ENCODE assay signal across 10 cellular contexts in genomic region chr2:68368657-68369339, GRCh38. TPM values are rescaled to one million over a fixed set of nuclear protein-coding genes. Genes with fewer than 3 reads are reported as not detected.
DNase-seq lines count a peak whose midpoint lies in the region; ATAC-seq and TF ChIP-seq lines count a peak whose summit lies in the region.
"Had no signal": no experiment of that assay in that cellular context is flagged by ENCODE, and none has a peak within 500 bp of the region (broad histone marks: within the 10 kb centered on the region; RNA-seq: fewer than 3 reads in every experiment).

No MANE protein-coding gene starts in this region.

- H3K9ac ChIP-seq in Karpas-422 (ENCODE audit: low read length) = peak overlapping the region; percentile 88

- peak overlapping the region; percentile 90 for H3K4me2 ChIP-seq in Karpas-422 (ENCODE audit: low read depth, low read length, poor library complexity, severe bottlenecking)

- H4K20me1 ChIP-seq in Karpas-422 (ENCODE audit: insufficient read depth, low read depth, low read length) = peaks cover 3% of the 10 kb centered on the region; the same call in 1 of the 2 replicates

- H3K36me3 Mint-ChIP-seq in CD14-positive monocyte = peaks cover 52 to 63% of the 10 kb centered on the region in 2 donors
- H3K36me3 Mint-ChIP-seq in dendritic cell treated with granulocyte-macrophage colony-stimulating factor and Interleukin-4, amounts not matched to agents 40 ng/mL and 50 ng/mL, for 4 days (ENCODE audit: low read depth) = peaks cover 84% of the 10 kb centered on the region
- no peaks in the 10 kb centered on the region for H3K36me3 Mint-ChIP-seq in nephron (ENCODE audit: low read depth)

- H3K79me2 ChIP-seq in Karpas-422 (ENCODE audit: low read length) = peaks cover 99% of the 10 kb centered on the region

- peak overlapping the region; percentile 96 for H3K27ac ChIP-seq in Karpas-422 (ENCODE audit: low read length)

- no peak for TF ChIP-seq CTCF in CD14-positive monocyte (IDR thresholded peaks at IDR 0.05)
- no peak for TF ChIP-seq CTCF in nephron (IDR thresholded peaks at IDR 0.05; ENCODE audit: unreplicated experiment in 3 of 3)

- intact Hi-C loops in CD14-positive monocyte (cut with micrococcal nuclease) = loop anchor here in 1 of 2 donors (2.0 to 5.0 kb wide), 3 partner anchors 14 to 74 kb away; no protein-coding TSS in a partner anchor
- intact Hi-C loops in dendritic cell treated with granulocyte-macrophage colony-stimulating factor and Interleukin-4, amounts not matched to agents 40 ng/mL and 50 ng/mL, for 4 days (cut with micrococcal nuclease) = no loop called here

- H3K36me3 ChIP-seq in Karpas-422 (ENCODE audit: insufficient read depth, low read length) = peaks cover 53% of the 10 kb centered on the region

- H3K4me1 ChIP-seq in Karpas-422 (ENCODE audit: low read length) = peaks cover 87% of the 10 kb centered on the region

- H3K4me3 Mint-ChIP-seq in CD14-positive monocyte = peak overlapping the region; percentile 94 to 97
- H3K4me3 Mint-ChIP-seq in dendritic cell treated with granulocyte-macrophage colony-stimulating factor and Interleukin-4, amounts not matched to agents 40 ng/mL and 50 ng/mL, for 4 days = peak overlapping the region; percentile 75
- no peak overlapping the region for H3K4me3 Mint-ChIP-seq in nephron

- H3K4me3 ChIP-seq in Karpas-422 (ENCODE audit: low read length) = peak overlapping the region; percentile 89

- H3K27ac Mint-ChIP-seq in CD14-positive monocyte = peak overlapping the region; percentile 90 to 99 (median 98)
- peak overlapping the region; percentile 99 for H3K27ac Mint-ChIP-seq in dendritic cell treated with granulocyte-macrophage colony-stimulating factor and Interleukin-4, amounts not matched to agents 40 ng/mL and 50 ng/mL, for 4 days
- H3K27ac Mint-ChIP-seq in nephron = peak overlapping the region; percentile 4 to 26 (median 18)
- H3K27ac Mint-ChIP-seq: activated naive CD4-positive, alpha-beta T cell treated with anti-CD3 and anti-CD28 coated beads, Interleukin-2, amount 50 U/mL, for 72 hours had no signal

- H3K4me1 Mint-ChIP-seq in CD14-positive monocyte = peaks cover 68% of the 10 kb centered on the region
- peaks cover 60% of the 10 kb centered on the region for H3K4me1 Mint-ChIP-seq in dendritic cell treated with granulocyte-macrophage colony-stimulating factor and Interleukin-4, amounts not matched to agents 40 ng/mL and 50 ng/mL, for 4 days (ENCODE audit: low read depth)
- peaks cover 5% of the 10 kb centered on the region for H3K4me1 Mint-ChIP-seq in nephron

- H3K9me3 Mint-ChIP-seq in CD14-positive monocyte = no peaks in the 10 kb centered on the region
- no peaks in the 10 kb centered on the region for H3K9me3 Mint-ChIP-seq in dendritic cell treated with granulocyte-macrophage colony-stimulating factor and Interleukin-4, amounts not matched to agents 40 ng/mL and 50 ng/mL, for 4 days
- no peaks in the 10 kb centered on the region for H3K9me3 Mint-ChIP-seq in nephron

- ATAC-seq in GM21825 (IDR thresholded peaks at IDR 0.05; ENCODE audit: unreplicated experiment) = no peak
- ATAC-seq: activated naive CD4-positive, alpha-beta T cell treated with anti-CD3 and anti-CD28 coated beads, Interleukin-2, amount 50 U/mL, for 72 hours had no signal

- H3K27me3 Mint-ChIP-seq in CD14-positive monocyte (ENCODE audit: low read depth in 3 of 3) (peaks cover 0 to 4% (median 0%) of the 10 kb centered on the region in 3 donors), nephron (ENCODE audit: low read depth) (peaks cover 12% of the 10 kb centered on the region)
- no peaks in the 10 kb centered on the region for H3K27me3 Mint-ChIP-seq in dendritic cell treated with granulocyte-macrophage colony-stimulating factor and Interleukin-4, amounts not matched to agents 40 ng/mL and 50 ng/mL, for 4 days

- no peaks in the 10 kb centered on the region for H3K27me3 ChIP-seq in Karpas-422 (ENCODE audit: low read length)

- no peaks in the 10 kb centered on the region for H3K9me2 ChIP-seq in Karpas-422 (replicated peaks; ENCODE audit: insufficient read depth, low read length)

- H3K9me3 ChIP-seq in Karpas-422 (ENCODE audit: low read length) = no peaks in the 10 kb centered on the region

- DNase-seq in CD14-positive monocyte (ENCODE audit: low spot score) (no peak), Karpas-422 (peak; percentile 54), HT-29 (ENCODE audit: low spot score) (no peak), T-helper 2 cell (no peak), SHP77 (lab: John Stamatoyannopoulos, UW) (no peak)
- DNase-seq: stimulated activated CD4-positive, alpha-beta T cell treated with anti-CD3 and anti-CD28 coated beads, Interleukin-15, amount 100 ng/mL, for 24 hours had no signal

- H2AFZ ChIP-seq in Karpas-422 (ENCODE audit: low read length) = no peak overlapping the region

RNA-seq across cellular contexts. Expression of gene PLEK, which starts 3.7 kb away (rescaled TPM):
- 100 to 1,000 TPM; 351 to 403 TPM for polyA plus RNA-seq in CD14-positive monocyte
- total RNA-seq in Karpas-422 (2014; rRNA removed; shearing (Covaris generic); ENCODE audit: low replicate concordance) = 224 and 232 TPM in 2 replicates
- total RNA-seq in HT-29 (2014; rRNA removed; shearing (Covaris generic)) = not detected in 2 replicates

RNA-seq across cellular contexts. Expression of gene CNRIP1, which starts 49.0 kb away (rescaled TPM):
- under 1 TPM; 0.17 to 0.53 TPM for polyA plus RNA-seq in CD14-positive monocyte
- total RNA-seq in Karpas-422 (2014; rRNA removed; shearing (Covaris generic); ENCODE audit: low replicate concordance) = 2.8 TPM in 1 of 2 replicates, not detected in the other
- not detected in 2 replicates for total RNA-seq in HT-29 (2014; rRNA removed; shearing (Covaris generic))
- total RNA-seq: activated naive CD4-positive, alpha-beta T cell treated with anti-CD3 and anti-CD28 coated beads, Interleukin-2, amount 50 U/mL, for 72 hours had no signal

Comparison
In these comparisons a context has a peak if more than half of its experiments do, and no peak if none do; other contexts are left out.
1. H3K27ac Mint-ChIP-seq: peak in every context shown above with its lines; median percentile 99 in dendritic cell treated with granulocyte-macrophage colony-stimulating factor and Interleukin-4, amounts not matched to agents 40 ng/mL and 50 ng/mL, for 4 days; 98 in CD14-positive monocyte; 18 in nephron.
2. H3K4me3 Mint-ChIP-seq: peak in CD14-positive monocyte (2 of 2) and dendritic cell treated with granulocyte-macrophage colony-stimulating factor and Interleukin-4, amounts not matched to agents 40 ng/mL and 50 ng/mL, for 4 days (single experiment); none in nephron (0 of 3).
3. RNA of gene PLEK, which starts 3.7 kb away (total RNA-seq): 224 to 232 TPM in Karpas-422; not detected in HT-29; every median in the first group is over 100 times any median in the second.